ENCODE assay signal across 8 cellular contexts in the genomic region with DNA sequence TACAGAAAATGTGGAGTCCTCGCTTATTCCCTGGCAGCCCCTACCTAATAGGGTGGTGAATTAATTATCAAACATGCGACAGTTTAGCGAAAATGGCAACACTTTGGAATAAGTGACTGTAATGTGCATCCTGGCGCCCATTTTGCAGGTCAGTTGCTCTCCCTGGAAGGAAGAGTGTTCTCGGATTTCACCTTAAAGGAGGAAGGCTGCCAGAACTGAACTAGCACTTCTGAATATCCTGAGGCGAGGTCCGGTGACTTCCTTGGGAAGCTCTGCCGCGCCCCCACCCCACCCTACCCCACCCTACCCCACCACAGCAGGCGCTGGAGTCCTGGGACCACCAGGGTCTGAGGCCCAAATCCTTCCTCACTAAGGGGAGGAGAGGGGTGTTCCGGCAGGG. TPM values are rescaled to one million over a fixed set of nuclear protein-coding genes. Genes with fewer than 3 reads are reported as not detected.
DNase-seq lines count a peak whose midpoint lies in the region; ATAC-seq and TF ChIP-seq lines count a peak whose summit lies in the region.
"Not testable (repeated sequence)": the region's sequence is repeated elsewhere in the genome, so short reads cannot be mapped to it uniquely, and the experiment has no call there.

A gene (plus strand): TSS at position 301 of the 400 bp plus-strand sequence. CDS start 245 bp downstream, outside the sequence.

- not testable (repeated sequence) for H3K36me3 Mint-ChIP-seq in Caco-2 (ENCODE audit: insufficient read depth, unreplicated experiment); T-cell; activated CD8-positive, alpha-beta memory T cell treated with anti-CD3 and anti-CD28 coated beads, Interleukin-2, amount 10 ng/mL, durations not matched to agents 7 days and 5 days; endothelial cell (ENCODE audit: low read depth, unreplicated experiment); neural crest cell (ENCODE audit: low read depth)

- H3K27me3 ChIP-seq in Caco-2 (replicated peaks; ENCODE audit: control insufficient read depth, insufficient read depth, low read length); lower lobe of right lung (ENCODE audit: low read depth); suprapubic skin; upper lobe of right lung: not testable (repeated sequence)

- not testable (repeated sequence) for H3K27ac Mint-ChIP-seq in Caco-2 (ENCODE audit: unreplicated experiment); T-cell; activated CD8-positive, alpha-beta memory T cell treated with anti-CD3 and anti-CD28 coated beads, Interleukin-2, amount 10 ng/mL, durations not matched to agents 7 days and 5 days; endothelial cell (ENCODE audit: unreplicated experiment); neural crest cell (ENCODE audit: unreplicated experiment)

- not testable (repeated sequence) for H3K4me1 ChIP-seq in Caco-2, lower lobe of right lung, suprapubic skin, upper lobe of right lung

- TF ChIP-seq EP300 in suprapubic skin (IDR thresholded peaks at IDR 0.05) = not testable (repeated sequence)

- not testable (repeated sequence) for H3K9me3 ChIP-seq in Caco-2, lower lobe of right lung, suprapubic skin, upper lobe of right lung

- not testable (repeated sequence) for H3K27ac ChIP-seq in lower lobe of right lung, suprapubic skin, upper lobe of right lung

- H3K4me1 Mint-ChIP-seq in Caco-2 (ENCODE audit: low read depth, unreplicated experiment); T-cell; activated CD8-positive, alpha-beta memory T cell treated with anti-CD3 and anti-CD28 coated beads, Interleukin-2, amount 10 ng/mL, durations not matched to agents 7 days and 5 days; endothelial cell (ENCODE audit: unreplicated experiment); neural crest cell: not testable (repeated sequence)

- not testable (repeated sequence) for H3K36me3 ChIP-seq in Caco-2 (ENCODE audit: control insufficient read depth, insufficient read depth, low read length); lower lobe of right lung; suprapubic skin; upper lobe of right lung

- not testable (repeated sequence) for ATAC-seq in T-cell (replicated peaks in 1 of 4); activated CD8-positive, alpha-beta memory T cell treated with anti-CD3 and anti-CD28 coated beads, Interleukin-2, amount 10 ng/mL, durations not matched to agents 7 days and 5 days; lower lobe of right lung; upper lobe of right lung

- intact Hi-C loops in Caco-2 (cut with micrococcal nuclease; ENCODE audit: unreplicated experiment); lower lobe of right lung (cut with DNase I); upper lobe of right lung (cut with DNase I): not testable (repeated sequence)

- not testable (repeated sequence) for DNase-seq in Caco-2; T-cell; activated CD8-positive, alpha-beta memory T cell treated with anti-CD3 and anti-CD28 coated beads, Interleukin-2, amount 10 ng/mL, durations not matched to agents 7 days and 5 days; endothelial cell (ENCODE audit: low spot score); lower lobe of right lung; neural crest cell (ENCODE audit: low read depth, low spot score); suprapubic skin (ENCODE audit: low spot score in 2 of 2); upper lobe of right lung

- no CpG with 5 or more reads among the region's 11 CpGs for WGBS in suprapubic skin

- H3K4me3 ChIP-seq in Caco-2 (ENCODE audit: low read depth, low read length); lower lobe of right lung; suprapubic skin; upper lobe of right lung: not testable (repeated sequence)

- CTCF ChIA-PET in Caco-2 (lab: Charles Lee); T-cell (lab: Charles Lee); activated CD8-positive, alpha-beta memory T cell treated with anti-CD3 and anti-CD28 coated beads, Interleukin-2, amount 10 ng/mL, durations not matched to agents 7 days and 5 days (lab: Charles Lee): not testable (repeated sequence)

- not testable (repeated sequence) for BruUV-seq in Caco-2 (replicated peaks; lab: Mats Ljungman, UMichigan)

- POLR2A ChIA-PET in Caco-2 (lab: Charles Lee); T-cell (lab: Charles Lee): not testable (repeated sequence)

- H3K9me3 Mint-ChIP-seq in Caco-2 (ENCODE audit: unreplicated experiment); T-cell; activated CD8-positive, alpha-beta memory T cell treated with anti-CD3 and anti-CD28 coated beads, Interleukin-2, amount 10 ng/mL, durations not matched to agents 7 days and 5 days (ENCODE audit: low read depth); endothelial cell (ENCODE audit: unreplicated experiment); neural crest cell: not testable (repeated sequence)

- not testable (repeated sequence) for TF ChIP-seq POLR2A in suprapubic skin (IDR thresholded peaks at IDR 0.05)

- not testable (repeated sequence) for H3K27me3 Mint-ChIP-seq in Caco-2 (ENCODE audit: insufficient read depth, unreplicated experiment); T-cell; activated CD8-positive, alpha-beta memory T cell treated with anti-CD3 and anti-CD28 coated beads, Interleukin-2, amount 10 ng/mL, durations not matched to agents 7 days and 5 days; endothelial cell (ENCODE audit: unreplicated experiment); neural crest cell (ENCODE audit: low read depth)

- TF ChIP-seq CTCF in Caco-2 (IDR thresholded peaks at IDR 0.05; ENCODE audit: insufficient read depth in 1 of 2, low read depth in 1 of 2, low read length in 1 of 2, severe bottlenecking in 1 of 2, unreplicated experiment in 1 of 2); endothelial cell (IDR thresholded peaks at IDR 0.05; ENCODE audit: unreplicated experiment); lower lobe of right lung (IDR thresholded peaks at IDR 0.05); neural crest cell (conservative IDR thresholded peaks at IDR 0.05); suprapubic skin (IDR thresholded peaks at IDR 0.05); upper lobe of right lung (IDR thresholded peaks at IDR 0.05): not testable (repeated sequence)

- not testable (repeated sequence) for H3K4me3 Mint-ChIP-seq in Caco-2 (ENCODE audit: unreplicated experiment); T-cell; activated CD8-positive, alpha-beta memory T cell treated with anti-CD3 and anti-CD28 coated beads, Interleukin-2, amount 10 ng/mL, durations not matched to agents 7 days and 5 days; endothelial cell (ENCODE audit: unreplicated experiment); neural crest cell

RNA-seq across cellular contexts. Expression of the gene that starts here (rescaled TPM):
- total RNA-seq in Caco-2 (2022) (13.5 and 14.7 TPM in 2 replicates), T-cell (10 to 100 TPM; 10.5 to 59.6 (median 30.6) TPM), endothelial cell (ENCODE audit: unreplicated experiment) (22.2 TPM), lower lobe of right lung (13.4 TPM), neural crest cell (18.5 and 20.3 TPM in 2 replicates), suprapubic skin (10 to 100 TPM; 15.1 to 46.3 (median 26.7) TPM), upper lobe of right lung (11.7 TPM)
- 10 to 100 TPM; 13.0 to 20.9 TPM for total RNA-seq in activated CD8-positive, alpha-beta memory T cell treated with anti-CD3 and anti-CD28 coated beads, Interleukin-2, amount 10 ng/mL, durations not matched to agents 7 days and 5 days
